In the genomic region with DNA sequence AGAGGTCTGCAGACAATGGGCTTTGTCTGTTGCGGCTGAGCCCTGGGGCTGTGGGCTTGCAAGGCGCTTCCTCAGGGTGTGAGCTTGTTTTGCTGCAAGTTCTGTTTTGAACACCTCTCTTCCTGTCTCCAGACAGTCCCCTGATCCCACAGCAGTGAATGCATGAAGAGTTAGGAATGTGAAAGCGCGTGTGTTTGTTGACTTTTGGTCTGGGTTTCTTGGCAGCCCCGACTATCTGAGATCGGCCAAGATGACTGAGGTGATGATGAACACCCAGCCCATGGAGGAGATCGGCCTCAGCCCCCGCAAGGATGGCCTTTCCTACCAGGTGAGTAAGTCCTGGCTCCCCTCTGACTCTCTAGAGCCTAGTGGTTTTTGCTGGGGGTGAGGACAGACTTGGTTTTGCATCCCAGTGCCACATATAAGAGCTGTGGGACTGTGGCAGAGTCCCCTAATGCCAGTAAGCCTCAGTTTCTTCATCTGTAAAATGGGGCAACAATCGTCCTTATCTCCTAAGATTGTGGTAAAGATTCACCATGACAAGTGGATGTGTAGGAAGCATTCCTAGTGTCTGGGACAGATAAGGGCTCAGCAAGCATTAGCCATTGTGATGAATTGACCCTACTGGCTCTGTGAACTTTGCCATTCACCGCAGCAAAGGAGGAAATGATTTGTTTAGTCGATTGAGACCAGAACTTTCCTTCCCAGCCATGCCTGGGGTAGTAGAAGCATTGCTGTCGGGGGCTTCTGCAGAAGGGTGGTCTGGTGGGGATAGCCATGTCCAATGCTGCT, we compare ENCODE assay signal across 9 cellular contexts. TPM values are rescaled to one million over a fixed set of nuclear protein-coding genes. Genes with fewer than 3 reads are reported as not detected.
DNase-seq lines count a peak whose midpoint lies in the region; FAIRE-seq and TF ChIP-seq lines count a peak whose summit lies in the region.
"Had no signal": no experiment of that assay in that cellular context is flagged by ENCODE, and none has a peak within 500 bp of the region (broad histone marks: within the 10 kb centered on the region; RNA-seq: fewer than 3 reads in every experiment).

No MANE protein-coding gene starts in this region.

- CTCF ChIA-PET in BJ (lab: Yijun Ruan, JAX), result interaction anchor here (1.1 to 4.4 kb wide), 6 partner anchors 26 to 477 kb away, joined by 4 to 16 read pairs (median 5); no protein-coding TSS in a partner anchor

- in situ Hi-C loops in astrocyte of the spinal cord (cut with HindIII; ENCODE audit: low sequenced_read_pairs) (no loop called here), GM13977 (cut with MboI; ENCODE audit: low pct_unique_long_range_greater_than_20kb, low sequenced_read_pairs, unreplicated experiment) (no loop called here)

- H3K4me1 Mint-ChIP-seq in mesothelial cell of epicardium, result peaks cover 35% of the 10 kb centered on the region

- H3K36me3 Mint-ChIP-seq in mesothelial cell of epicardium, result peaks cover 26% of the 10 kb centered on the region

- no peak for TF ChIP-seq CTCF in BJ (IDR thresholded peaks at IDR 0.05; ENCODE audit: insufficient read depth, low read depth, low read length)
- TF ChIP-seq CTCF in astrocyte of the spinal cord (IDR thresholded peaks at IDR 0.05; ENCODE audit: low read depth, low read length), result no peak
- TF ChIP-seq CTCF in mesothelial cell of epicardium (IDR thresholded peaks at IDR 0.05; ENCODE audit: unreplicated experiment), result no peak
- TF ChIP-seq CTCF in GM13977 (IDR thresholded peaks at IDR 0.05; ENCODE audit: extremely low read depth, insufficient read depth, missing control alignments), result no peak

- H3K4me3 Mint-ChIP-seq in mesothelial cell of epicardium, result peak overlapping the region; percentile 79

- H3K27me3 Mint-ChIP-seq in mesothelial cell of epicardium (ENCODE audit: low read depth), result no peaks in the 10 kb centered on the region

- peak overlapping the region; percentile 51 for H3K27ac Mint-ChIP-seq in mesothelial cell of epicardium

- H3K36me3 ChIP-seq in BJ (ENCODE audit: control insufficient read depth, insufficient read depth, low read length), result peaks cover 14% of the 10 kb centered on the region

- peak; percentile 83 for FAIRE-seq in urothelium cell line (lab: Jason Lieb, UNC)
- FAIRE-seq: endometrium had no signal

- H3K9me3 Mint-ChIP-seq in mesothelial cell of epicardium, result no peaks in the 10 kb centered on the region

- POLR2A ChIA-PET in BJ (lab: Charles Lee), result no interaction called here

- DNase-seq in BJ (ENCODE audit: low read depth), result peak; percentile 64
- peak; percentile 96 for DNase-seq in M059J (ENCODE audit: low read depth)
- DNase-seq in astrocyte of the spinal cord (ENCODE audit: low read depth, low spot score), result peak; percentile 91
- no peak for DNase-seq in mesothelial cell of epicardium (ENCODE audit: low spot score in 2 of 2, unreplicated experiment in 2 of 2)
- DNase-seq in urothelium cell line (ENCODE audit: low spot score), result peak; percentile 76
- no peak for DNase-seq in cerebellar cortex (ENCODE audit: low spot score)
- DNase-seq in NCI-H1930 (lab: John Stamatoyannopoulos, UW), result no peak
- no peak for DNase-seq in GM13977 (ENCODE audit: low spot score)

- no peaks in the 10 kb centered on the region for H3K27me3 ChIP-seq in BJ (ENCODE audit: control insufficient read depth, insufficient read depth, low read length)

- H3K4me3 ChIP-seq in BJ (ENCODE audit: low read depth, low read length) (peak overlapping the region; percentile 2; the same call in 1 of the 2 replicates), astrocyte of the spinal cord (ENCODE audit: low read depth, low read length) (peak overlapping the region; percentile 13)

RNA-seq across cellular contexts. Expression of gene LBH, which starts 3.0 kb away (rescaled TPM):
- polyA plus RNA-seq in BJ (2011; rRNA removed), result 115 and 145 TPM in 2 replicates
- polyA minus RNA-seq in BJ (2011; rRNA and poly(A)+ RNA removed), result 137 and 169 TPM in 2 replicates
- 31.8 and 38.9 TPM in 2 replicates for total RNA-seq in M059J (2014; rRNA removed; shearing (Covaris generic))
- total RNA-seq in mesothelial cell of epicardium, result 41.0 to 48.8 TPM (median 44.5 TPM) in 3 replicates

Comparison
In these comparisons a context has a peak if more than half of its experiments do, and no peak if none do; other contexts are left out.
1. DNase-seq: peak in BJ (single experiment), M059J (single experiment), astrocyte of the spinal cord (single experiment) and urothelium cell line (single experiment); none in mesothelial cell of epicardium (0 of 2), cerebellar cortex (single experiment), NCI-H1930 (0 of 2) and GM13977 (single experiment).